In genomic region chr9:127396253-127396807, GRCh38 we compare ENCODE assay signal across 1 cellular context.
TF ChIP-seq lines count a peak whose summit lies in the region.

No MANE protein-coding gene starts in this region.

TF ChIP-seq in HepG2, 621 proteins besides CTCF, POLR2A, EP300 and RAD21 (continued from another document and continues in another):
- TF ChIP-seq THAP7 (CRISPR knock-in tag; IDR thresholded peaks at IDR 0.05) (0 out of 2 replicates have a peak, but pooled peaks have one; percentile 41), ZNF382 (CRISPR knock-in tag; IDR thresholded peaks at IDR 0.05; ENCODE audit: borderline replicate concordance) (no peak), RFX1 (IDR thresholded peaks at IDR 0.05) (no peak), XRCC5 (optimal IDR thresholded peaks at IDR 0.05; ENCODE audit: low read length) (no peak), ZMYM4 (CRISPR knock-in tag; IDR thresholded peaks at IDR 0.05) (no peak), RBM22 (optimal IDR thresholded peaks at IDR 0.05; ENCODE audit: low read length) (peak; percentile 31), ZMYM2 (CRISPR knock-in tag; IDR thresholded peaks at IDR 0.05) (no peak), DDIT3 (CRISPR knock-in tag; IDR thresholded peaks at IDR 0.05) (no peak), KDM1A (CRISPR knock-in tag; IDR thresholded peaks at IDR 0.05) (no peak), MED8 (CRISPR knock-in tag; IDR thresholded peaks at IDR 0.05; ENCODE audit: insufficient replicate concordance) (no peak), ONECUT2 (CRISPR knock-in tag; IDR thresholded peaks at IDR 0.05) (0 out of 2 replicates have a peak, but pooled peaks have one; percentile 30), ZNF839 (CRISPR knock-in tag; IDR thresholded peaks at IDR 0.05; ENCODE audit: borderline replicate concordance) (0 out of 2 replicates have a peak, but pooled peaks have one; percentile 25), PBX3 (CRISPR knock-in tag; IDR thresholded peaks at IDR 0.05; ENCODE audit: borderline replicate concordance) (no peak), ELK4 (CRISPR knock-in tag; IDR thresholded peaks at IDR 0.05; ENCODE audit: borderline replicate concordance) (no peak), YY1 (IDR thresholded peaks at IDR 0.05; ENCODE audit: insufficient read depth, insufficient replicate concordance, low read depth, low read length) (no peak), ZNF138 (CRISPR knock-in tag; IDR thresholded peaks at IDR 0.05; ENCODE audit: low read depth) (no peak), SAFB2 (CRISPR knock-in tag; IDR thresholded peaks at IDR 0.05; ENCODE audit: borderline replicate concordance, low read depth) (no peak), ZNF598 (CRISPR knock-in tag; IDR thresholded peaks at IDR 0.05; ENCODE audit: borderline replicate concordance) (no peak; the same call in 1 of the 2 replicates), MTF2 (CRISPR knock-in tag; IDR thresholded peaks at IDR 0.05; ENCODE audit: borderline replicate concordance) (no peak), JUNB (CRISPR knock-in tag; IDR thresholded peaks at IDR 0.05; ENCODE audit: borderline replicate concordance) (no peak), HIVEP1 (CRISPR knock-in tag; IDR thresholded peaks at IDR 0.05) (no peak; the same call in 1 of the 2 replicates), RBAK (CRISPR knock-in tag; IDR thresholded peaks at IDR 0.05) (no peak), CENPT (CRISPR knock-in tag; IDR thresholded peaks at IDR 0.05; ENCODE audit: low read depth) (no peak), ZNF253 (CRISPR knock-in tag; IDR thresholded peaks at IDR 0.05; ENCODE audit: borderline replicate concordance) (no peak), SNAPC5 (CRISPR knock-in tag; IDR thresholded peaks at IDR 0.05; ENCODE audit: borderline replicate concordance) (no peak), NCOA1 (CRISPR knock-in tag; IDR thresholded peaks at IDR 0.05) (0 out of 2 replicates have a peak, but pooled peaks have one; percentile 15), PLRG1 (conservative IDR thresholded peaks at IDR 0.05) (no peak), LCORL (IDR thresholded peaks at IDR 0.05) (no peak), LCORL (CRISPR knock-in tag; IDR thresholded peaks at IDR 0.05) (no peak; the same call in 1 of the 2 replicates), PREB (CRISPR knock-in tag; IDR thresholded peaks at IDR 0.05) (no peak), ZNF816 (CRISPR knock-in tag; IDR thresholded peaks at IDR 0.05; ENCODE audit: borderline replicate concordance) (no peak), SKI (IDR thresholded peaks at IDR 0.05; ENCODE audit: partially characterized antibody) (no peak), ZBTB1 (CRISPR knock-in tag; IDR thresholded peaks at IDR 0.05; ENCODE audit: borderline replicate concordance) (no peak), ARNTL (CRISPR knock-in tag; IDR thresholded peaks at IDR 0.05) (peak; percentile 71; the same call in 1 of the 2 replicates), MXD1 (CRISPR knock-in tag; IDR thresholded peaks at IDR 0.05) (peak; percentile 69; the same call in 1 of the 2 replicates), ZNF225 (CRISPR knock-in tag; IDR thresholded peaks at IDR 0.05) (peak; percentile 78; the same call in 1 of the 2 replicates), RFXAP (CRISPR knock-in tag; IDR thresholded peaks at IDR 0.05; ENCODE audit: borderline replicate concordance) (no peak), ZNF124 (CRISPR knock-in tag; IDR thresholded peaks at IDR 0.05) (no peak), ZNF234 (CRISPR knock-in tag; conservative IDR thresholded peaks at IDR 0.05) (no peak), ZNF547 (CRISPR knock-in tag; IDR thresholded peaks at IDR 0.05) (no peak), ZNF275 (CRISPR knock-in tag; IDR thresholded peaks at IDR 0.05; ENCODE audit: borderline replicate concordance) (peak; percentile 54; the same call in 1 of the 2 replicates), IKZF1 (IDR thresholded peaks at IDR 0.05) (no peak), ZNF383 (CRISPR knock-in tag; IDR thresholded peaks at IDR 0.05; ENCODE audit: borderline replicate concordance) (no peak), PAF1 (CRISPR knock-in tag; IDR thresholded peaks at IDR 0.05) (no peak), SOX13 (IDR thresholded peaks at IDR 0.05) (no peak), SOX13 (CRISPR knock-in tag; conservative IDR thresholded peaks at IDR 0.05 in 1 of 2, IDR thresholded peaks at IDR 0.05 in 1 of 2) (no peak), HOXA5 (CRISPR knock-in tag; IDR thresholded peaks at IDR 0.05) (no peak; the same call in 1 of the 2 replicates), SRSF4 (IDR thresholded peaks at IDR 0.05; ENCODE audit: low read depth, low read length, poor library complexity, severe bottlenecking) (no peak), TBP (CRISPR knock-in tag; IDR thresholded peaks at IDR 0.05) (no peak), POLR2AphosphoS2 (IDR thresholded peaks at IDR 0.05; ENCODE audit: low read depth, low read length) (0 out of 2 replicates have a peak, but pooled peaks have one; percentile 16), ZNF501 (CRISPR knock-in tag; IDR thresholded peaks at IDR 0.05) (no peak; the same call in 1 of the 2 replicates), ZNF335 (CRISPR knock-in tag; IDR thresholded peaks at IDR 0.05) (no peak), ZFP36L1 (CRISPR knock-in tag; IDR thresholded peaks at IDR 0.05) (no peak), SUZ12 (IDR thresholded peaks at IDR 0.05; ENCODE audit: low read depth, low read length) (no peak), PPARG (CRISPR knock-in tag; conservative IDR thresholded peaks at IDR 0.05) (no peak), HNRNPLL (IDR thresholded peaks at IDR 0.05; ENCODE audit: low read depth, low read length, poor library complexity, severe bottlenecking) (no peak), ZNF10 (CRISPR knock-in tag; IDR thresholded peaks at IDR 0.05; ENCODE audit: borderline replicate concordance, low read depth) (no peak), KDM5B (CRISPR knock-in tag; IDR thresholded peaks at IDR 0.05; ENCODE audit: borderline replicate concordance) (peak; percentile 52; the same call in 1 of the 2 replicates), ZNF251 (CRISPR knock-in tag; IDR thresholded peaks at IDR 0.05) (no peak), CEBPG (CRISPR knock-in tag; IDR thresholded peaks at IDR 0.05) (no peak), DMTF1 (CRISPR knock-in tag; IDR thresholded peaks at IDR 0.05) (no peak), MATR3 (CRISPR knock-in tag; IDR thresholded peaks at IDR 0.05) (no peak), NCOA5 (CRISPR knock-in tag; IDR thresholded peaks at IDR 0.05) (no peak), NFRKB (IDR thresholded peaks at IDR 0.05) (no peak), KLF12 (CRISPR knock-in tag; IDR thresholded peaks at IDR 0.05; ENCODE audit: borderline replicate concordance) (peak; percentile 14; the same call in 1 of the 2 replicates)
